ENCODE assay signal across 26 cellular contexts in the genomic region with DNA sequence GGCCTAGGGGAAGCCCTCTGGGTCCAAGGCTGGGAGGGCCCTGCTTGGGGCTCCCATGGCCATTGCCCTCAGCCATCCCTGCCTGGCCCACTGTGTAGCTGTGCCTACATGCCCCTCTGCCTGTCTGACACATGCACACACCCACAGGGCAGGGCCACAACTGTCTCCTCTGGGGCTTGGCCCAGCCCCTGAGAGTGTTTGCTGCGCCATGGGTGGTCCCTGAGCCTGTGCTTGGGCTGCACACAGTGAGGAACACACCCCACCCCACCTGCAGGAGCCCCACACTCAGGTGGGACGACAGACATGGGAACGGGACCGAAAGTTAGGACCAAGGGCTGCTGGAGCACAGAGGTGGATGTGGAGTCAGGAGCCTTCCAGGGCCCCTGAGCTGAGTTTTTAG.
"Had no signal": no experiment of that assay in that cellular context is flagged by ENCODE, and none has a peak within 500 bp of the region (broad histone marks: within the 10 kb centered on the region; RNA-seq: fewer than 3 reads in every experiment).

No MANE protein-coding gene starts in this region.

- ATAC-seq: activated T-cell treated with anti-CD3 and anti-CD28 coated beads, Interleukin-2, amount 50 U/mL, for 72 hours; HepG2; Panc1; Right ventricle myocardium inferior had no signal

- H3K9me3 Mint-ChIP-seq: activated CD4-positive, alpha-beta memory T cell treated with anti-CD3 and anti-CD28 coated beads for 36 hours; activated CD4-positive, alpha-beta T cell treated with anti-CD3 and anti-CD28 coated beads, Interleukin-2, amount 10 ng/mL, durations not matched to agents 7 days and 5 days; activated naive CD4-positive, alpha-beta T cell treated with anti-CD3 and anti-CD28 coated beads, Interleukin-2, amount 10 ng/mL, durations not matched to agents 7 days and 5 days; activated naive CD8-positive, alpha-beta T cell treated with anti-CD3 and anti-CD28 coated beads for 36 hours; activated T-cell treated with anti-CD3 and anti-CD28 coated beads, Interleukin-2, amount 50 U/mL, for 72 hours; activated T-helper 2 cell treated with anti-CD3 and anti-CD28 coated beads, Interferon-gamma antibody, Interleukin-2, Interleukin-4, amounts not matched to agents 10 μg/mL and 5 μg/mL and 100 μg/mL, durations not matched to agents 14 hours and 24 hours and 36 hours had no signal

- H3K36me3 Mint-ChIP-seq: activated CD4-positive, alpha-beta memory T cell treated with anti-CD3 and anti-CD28 coated beads for 36 hours; activated naive CD4-positive, alpha-beta T cell treated with anti-CD3 and anti-CD28 coated beads, Interleukin-2, amount 10 ng/mL, durations not matched to agents 7 days and 5 days; activated naive CD8-positive, alpha-beta T cell treated with anti-CD3 and anti-CD28 coated beads for 36 hours had no signal

- DNase-seq: activated CD4-positive, alpha-beta memory T cell treated with anti-CD3 and anti-CD28 coated beads for 36 hours; activated CD4-positive, alpha-beta T cell treated with anti-CD3 and anti-CD28 coated beads, Interleukin-2, amount 10 ng/mL, durations not matched to agents 7 days and 5 days; activated CD4-positive, CD25-positive, alpha-beta regulatory T cell; activated CD8-positive, alpha-beta memory T cell treated with anti-CD3 and anti-CD28 coated beads, Interleukin-2, amount 50 U/mL, for 4 hours; activated gamma-delta T cell treated with Interleukin-2 at 50 U/mL for 16 hours; activated naive CD4-positive, alpha-beta T cell treated with anti-CD3 and anti-CD28 coated beads, Interleukin-2, amount 10 ng/mL, durations not matched to agents 7 days and 5 days; activated naive CD8-positive, alpha-beta T cell treated with anti-CD3 and anti-CD28 coated beads for 36 hours; activated T-cell treated with anti-CD3 and anti-CD28 coated beads, Interleukin-2, amount 50 U/mL, for 72 hours; MG63; MV-4-11; NCI-H1105; NCI-H1436; NCI-H1694 treated with DMSO at 0.1 percent for 48 hours; NCI-H2029 treated with DMSO at 0.1 percent for 48 hours; NCI-H345; NCI-H510A; NCI-H526 treated with DMSO at 0.1 percent for 48 hours; NK-92 treated with Interleukin-12 subunit alpha and Interleukin-12 subunit beta, amount 100 ng/mL, for 24 hours; OCI-M1; RPMI8226; SK-N-SH; T-helper 1 cell had no signal

- H3K4me3 Mint-ChIP-seq: activated CD4-positive, alpha-beta memory T cell treated with anti-CD3 and anti-CD28 coated beads for 36 hours; activated CD4-positive, alpha-beta T cell treated with anti-CD3 and anti-CD28 coated beads, Interleukin-2, amount 10 ng/mL, durations not matched to agents 7 days and 5 days; activated naive CD4-positive, alpha-beta T cell treated with anti-CD3 and anti-CD28 coated beads, Interleukin-2, amount 10 ng/mL, durations not matched to agents 7 days and 5 days; activated naive CD8-positive, alpha-beta T cell treated with anti-CD3 and anti-CD28 coated beads for 36 hours; activated T-cell treated with anti-CD3 and anti-CD28 coated beads, Interleukin-2, amount 50 U/mL, for 72 hours had no signal

- H3K27ac Mint-ChIP-seq: activated CD4-positive, alpha-beta memory T cell treated with anti-CD3 and anti-CD28 coated beads for 36 hours; activated CD4-positive, alpha-beta T cell treated with anti-CD3 and anti-CD28 coated beads, Interleukin-2, amount 10 ng/mL, durations not matched to agents 7 days and 5 days; activated naive CD4-positive, alpha-beta T cell treated with anti-CD3 and anti-CD28 coated beads, Interleukin-2, amount 10 ng/mL, durations not matched to agents 7 days and 5 days; activated naive CD8-positive, alpha-beta T cell treated with anti-CD3 and anti-CD28 coated beads for 36 hours; activated T-cell treated with anti-CD3 and anti-CD28 coated beads, Interleukin-2, amount 50 U/mL, for 72 hours; activated T-helper 2 cell treated with anti-CD3 and anti-CD28 coated beads, Interferon-gamma antibody, Interleukin-2, Interleukin-4, amounts not matched to agents 10 μg/mL and 5 μg/mL and 100 μg/mL, durations not matched to agents 14 hours and 24 hours and 36 hours had no signal

- H3K4me1 Mint-ChIP-seq: activated CD4-positive, alpha-beta T cell treated with anti-CD3 and anti-CD28 coated beads, Interleukin-2, amount 10 ng/mL, durations not matched to agents 7 days and 5 days; activated naive CD4-positive, alpha-beta T cell treated with anti-CD3 and anti-CD28 coated beads, Interleukin-2, amount 10 ng/mL, durations not matched to agents 7 days and 5 days; activated naive CD8-positive, alpha-beta T cell treated with anti-CD3 and anti-CD28 coated beads for 36 hours had no signal
